9 cellular contexts compared by ENCODE assay signal in the genomic region with DNA sequence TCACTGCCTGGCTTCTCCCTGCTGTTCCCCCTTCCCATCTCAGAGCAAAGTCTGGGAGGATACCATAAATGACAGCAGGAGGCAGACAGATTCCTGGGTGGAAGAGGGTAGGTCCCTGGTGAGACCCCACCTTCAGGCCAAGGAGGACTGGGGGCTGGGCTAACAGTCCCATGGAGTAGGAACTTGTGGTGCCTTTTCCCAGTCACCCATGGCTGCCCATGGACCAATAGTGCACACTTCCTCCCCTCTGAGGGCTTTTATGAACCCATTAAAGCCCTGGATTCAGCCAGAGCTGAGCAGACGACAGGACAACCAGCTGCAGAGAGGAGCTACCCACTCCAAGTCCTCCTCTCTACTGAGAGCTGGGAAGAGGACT. TPM values are rescaled to one million over a fixed set of nuclear protein-coding genes. Genes with fewer than 3 reads are reported as not detected.
DNase-seq lines count a peak whose midpoint lies in the region; ATAC-seq and TF ChIP-seq lines count a peak whose summit lies in the region.
"Had no signal": no experiment of that assay in that cellular context is flagged by ENCODE, and none has a peak within 500 bp of the region (broad histone marks: within the 10 kb centered on the region; RNA-seq: fewer than 3 reads in every experiment).

No MANE protein-coding gene starts in this region.

- no peaks in the 10 kb centered on the region for H3K79me2 ChIP-seq in Loucy (ENCODE audit: insufficient read depth, low read length)

- H2AFZ ChIP-seq in Loucy (ENCODE audit: low read length), result peak overlapping the region; percentile 65

- H3K36me3 Mint-ChIP-seq in CD4-positive, CD25-positive, alpha-beta regulatory T cell, result no peaks in the 10 kb centered on the region
- H3K36me3 Mint-ChIP-seq in central memory CD8-positive, alpha-beta T cell (ENCODE audit: insufficient read depth), result no peaks in the 10 kb centered on the region
- no peaks in the 10 kb centered on the region for H3K36me3 Mint-ChIP-seq in natural killer cell

- no peaks in the 10 kb centered on the region for H3K27me3 Mint-ChIP-seq in CD4-positive, CD25-positive, alpha-beta regulatory T cell
- H3K27me3 Mint-ChIP-seq in central memory CD8-positive, alpha-beta T cell, result no peaks in the 10 kb centered on the region
- no peaks in the 10 kb centered on the region for H3K27me3 Mint-ChIP-seq in natural killer cell (ENCODE audit: low read depth in 2 of 2)

- no peaks in the 10 kb centered on the region for H3K9me3 ChIP-seq in CD4-positive, CD25-positive, alpha-beta regulatory T cell (ENCODE audit: control insufficient read depth in 2 of 2, low read length in 2 of 2)
- no peaks in the 10 kb centered on the region for H3K9me3 ChIP-seq in Loucy (ENCODE audit: insufficient read depth, low read depth, low read length)

- H3K4me3 ChIP-seq in CD4-positive, CD25-positive, alpha-beta regulatory T cell (ENCODE audit: low read depth, low read length), result no peak overlapping the region
- H3K4me3 ChIP-seq in Loucy (ENCODE audit: low read length, poor library complexity, severe bottlenecking), result no peak overlapping the region

- POLR2A ChIA-PET in RWPE1 (lab: Yijun Ruan, JAX; ENCODE audit: low non-redundant PET), result no interaction called here

- H3K4me1 Mint-ChIP-seq in CD4-positive, CD25-positive, alpha-beta regulatory T cell, result peaks cover 3 to 26% (median 10%) of the 10 kb centered on the region in 4 donors
- H3K4me1 Mint-ChIP-seq in central memory CD8-positive, alpha-beta T cell, result peaks cover under 1% of the 10 kb centered on the region
- H3K4me1 Mint-ChIP-seq in natural killer cell, result peaks cover 7 to 16% of the 10 kb centered on the region in 2 donors

- ATAC-seq in CD4-positive, CD25-positive, alpha-beta regulatory T cell (ENCODE audit: low read depth in 2 of 2), result no peak
- no peak for ATAC-seq in central memory CD8-positive, alpha-beta T cell (replicated peaks; ENCODE audit: extremely low read depth, poor library complexity, severe bottlenecking)
- no peak for ATAC-seq in natural killer cell
- ATAC-seq in GM18517 (IDR thresholded peaks at IDR 0.05; ENCODE audit: unreplicated experiment), result no peak

- H3K9me3 Mint-ChIP-seq in CD4-positive, CD25-positive, alpha-beta regulatory T cell, result no peaks in the 10 kb centered on the region
- H3K9me3 Mint-ChIP-seq in central memory CD8-positive, alpha-beta T cell, result no peaks in the 10 kb centered on the region
- no peaks in the 10 kb centered on the region for H3K9me3 Mint-ChIP-seq in natural killer cell

- H4K20me1 ChIP-seq in Loucy (ENCODE audit: insufficient read depth, low read length, poor library complexity, severe bottlenecking), result no peaks in the 10 kb centered on the region

- H3K9me2 ChIP-seq in Loucy (replicated peaks; ENCODE audit: low read depth, low read length), result no peaks in the 10 kb centered on the region

- CTCF ChIA-PET in RWPE1 (lab: Yijun Ruan, JAX), result no interaction called here

- DNase-seq in CD4-positive, CD25-positive, alpha-beta regulatory T cell, result no peak
- no peak for DNase-seq in central memory CD8-positive, alpha-beta T cell (ENCODE audit: low spot score in 2 of 2)
- DNase-seq in natural killer cell, result no peak
- no peak for DNase-seq in stimulated activated CD4-positive, alpha-beta T cell treated with anti-CD3 and anti-CD28 coated beads, Interleukin-1b, Interleukin-23, amount 100 ng/mL, for 48 hours
- DNase-seq in RWPE1 (ENCODE audit: low spot score), result no peak
- no peak for DNase-seq in foreskin melanocyte

- H3K4me3 Mint-ChIP-seq in CD4-positive, CD25-positive, alpha-beta regulatory T cell, result peak overlapping the region; percentile 52 to 83 (median 68)
- peak overlapping the region; percentile 68 for H3K4me3 Mint-ChIP-seq in central memory CD8-positive, alpha-beta T cell
- H3K4me3 Mint-ChIP-seq in natural killer cell, result peak overlapping the region; percentile 78

- H3K27me3 ChIP-seq in CD4-positive, CD25-positive, alpha-beta regulatory T cell (ENCODE audit: control insufficient read depth, insufficient read depth, low read length), result no peaks in the 10 kb centered on the region
- no peaks in the 10 kb centered on the region for H3K27me3 ChIP-seq in Loucy (ENCODE audit: insufficient read depth, low read length, poor library complexity, severe bottlenecking)

- H3F3A ChIP-seq in Loucy (ENCODE audit: low read depth), result no peaks in the 10 kb centered on the region

- intact Hi-C loops in natural killer cell (cut with micrococcal nuclease), result no loop called here

- peak overlapping the region; percentile 47 for H3K4me2 ChIP-seq in Loucy (ENCODE audit: low read depth, low read length, poor library complexity, severe bottlenecking)

- no peak overlapping the region for H3K9ac ChIP-seq in Loucy (ENCODE audit: low read depth, low read length, poor library complexity, severe bottlenecking)

- no peak for TF ChIP-seq CTCF in Loucy (conservative IDR thresholded peaks at IDR 0.05; ENCODE audit: low read length)
- TF ChIP-seq CTCF in natural killer cell (IDR thresholded peaks at IDR 0.05), result no peak
- TF ChIP-seq CTCF in RWPE1 (conservative IDR thresholded peaks at IDR 0.05; ENCODE audit: low read depth), result no peak

- no peak overlapping the region for H3K27ac ChIP-seq in CD4-positive, CD25-positive, alpha-beta regulatory T cell (ENCODE audit: insufficient read depth, low read length, poor library complexity, severe bottlenecking)
- no peak overlapping the region for H3K27ac ChIP-seq in RWPE1

- H3K4me1 ChIP-seq in CD4-positive, CD25-positive, alpha-beta regulatory T cell (ENCODE audit: control insufficient read depth, insufficient read depth, low read length, poor library complexity, severe bottlenecking), result peaks cover 12% of the 10 kb centered on the region
- peaks cover 3% of the 10 kb centered on the region for H3K4me1 ChIP-seq in Loucy (ENCODE audit: insufficient read depth, low read length, poor library complexity, severe bottlenecking)

- H3K36me3 ChIP-seq in CD4-positive, CD25-positive, alpha-beta regulatory T cell (ENCODE audit: control insufficient read depth, insufficient read depth, low read length), result no peaks in the 10 kb centered on the region
- H3K36me3 ChIP-seq in Loucy (ENCODE audit: insufficient read depth, low read length), result no peaks in the 10 kb centered on the region

- peak overlapping the region in 1 of 3 donors; percentile 14 for H3K27ac Mint-ChIP-seq in CD4-positive, CD25-positive, alpha-beta regulatory T cell
- peak overlapping the region; percentile 22 for H3K27ac Mint-ChIP-seq in central memory CD8-positive, alpha-beta T cell (ENCODE audit: low read depth)
- H3K27ac Mint-ChIP-seq in natural killer cell, result no peak overlapping the region

RNA-seq across cellular contexts. Expression of a gene that starts 36.6 kb away (rescaled TPM):
- total RNA-seq in CD4-positive, CD25-positive, alpha-beta regulatory T cell, result not detected
- polyA plus RNA-seq in CD4-positive, CD25-positive, alpha-beta regulatory T cell, result not detected
- not detected for total RNA-seq in natural killer cell
- polyA plus RNA-seq: adipose tissue had no signal
